ENCODE assay signal across 9 cellular contexts in genomic region chr16:89324056-89325010, GRCh38.
DNase-seq lines count a peak whose midpoint lies in the region; TF ChIP-seq lines count a peak whose summit lies in the region.
"Had no signal": no experiment of that assay in that cellular context is flagged by ENCODE, and none has a peak within 500 bp of the region (broad histone marks: within the 10 kb centered on the region; RNA-seq: fewer than 3 reads in every experiment).

No MANE protein-coding gene starts in this region.

- no TSS peak for BruUV-seq in MCF 10A (replicated peaks; lab: Mats Ljungman, UMichigan)

- H3K27me3 ChIP-seq in breast epithelium (no peaks in the 10 kb centered on the region), endodermal cell (ENCODE audit: control insufficient read depth, insufficient read depth, low read length, poor library complexity, severe bottlenecking) (no peaks in the 10 kb centered on the region)

- H3K27ac Mint-ChIP-seq in MCF 10A (ENCODE audit: low read depth, unreplicated experiment) (peak overlapping the region; percentile 71), endodermal cell (peak overlapping the region; percentile 92)

- H3K36me3 Mint-ChIP-seq in MCF 10A (ENCODE audit: insufficient read depth, unreplicated experiment), result peaks cover 45% of the 10 kb centered on the region
- peaks cover 6% of the 10 kb centered on the region for H3K36me3 Mint-ChIP-seq in endodermal cell (ENCODE audit: low read depth)

- H3K36me3 ChIP-seq in breast epithelium (no peaks in the 10 kb centered on the region), endodermal cell (ENCODE audit: control insufficient read depth, insufficient read depth, low read length) (peaks cover 2% of the 10 kb centered on the region)

- no peak overlapping the region for H3K9ac ChIP-seq in endodermal cell (ENCODE audit: extremely low read depth, low read length, poor library complexity, severe bottlenecking)

- DNase-seq in MCF 10A (ENCODE audit: unreplicated experiment), result no peak
- no peak for DNase-seq in breast epithelium (ENCODE audit: low spot score in 2 of 2)
- no peak for DNase-seq in RWPE1 (ENCODE audit: low spot score)
- no peak for DNase-seq in endodermal cell
- DNase-seq in stimulated activated CD4-positive, alpha-beta T cell treated with anti-CD3 and anti-CD28 coated beads, Interleukin-12 subunit alpha, Interleukin-12 subunit beta, amount 100 ng/mL, for 48 hours (ENCODE audit: low read depth in 2 of 3, low spot score in 1 of 3), result peak; percentile 56 to 73 (median 58)
- DNase-seq in cortex of kidney (lab: John Stamatoyannopoulos, UW), result no peak
- DNase-seq in RPMI8226, result no peak
- no peak for DNase-seq in middle frontal gyrus (ENCODE audit: extremely low spot score, low spot score)
- DNase-seq: DND-41 had no signal

- no peaks in the 10 kb centered on the region for H3K9me3 Mint-ChIP-seq in MCF 10A (ENCODE audit: unreplicated experiment)
- no peaks in the 10 kb centered on the region for H3K9me3 Mint-ChIP-seq in endodermal cell

- TF ChIP-seq POLR2A in breast epithelium (IDR thresholded peaks at IDR 0.05), result no peak

- intact Hi-C loops in MCF 10A (cut with micrococcal nuclease), result no loop called here
- intact Hi-C loops in breast epithelium (cut with DNase I; ENCODE audit: low total_unique reads), result no loop called here

- H3K4me3 Mint-ChIP-seq in MCF 10A (ENCODE audit: unreplicated experiment) (no peak overlapping the region), endodermal cell (no peak overlapping the region)

- H3K27ac ChIP-seq in breast epithelium, result peak overlapping the region in 1 of 2 donors; percentile 21
- peak overlapping the region; percentile 97 for H3K27ac ChIP-seq in RWPE1
- no peak overlapping the region for H3K27ac ChIP-seq in endodermal cell (ENCODE audit: low read depth, low read length)

- peaks cover 72% of the 10 kb centered on the region for H3K4me1 Mint-ChIP-seq in MCF 10A (ENCODE audit: insufficient read depth, unreplicated experiment)
- H3K4me1 Mint-ChIP-seq in endodermal cell, result peaks cover 58% of the 10 kb centered on the region

- H3K9me3 ChIP-seq in breast epithelium, result no peaks in the 10 kb centered on the region
- no peaks in the 10 kb centered on the region for H3K9me3 ChIP-seq in endodermal cell (ENCODE audit: control insufficient read depth, low read length)

- peaks cover 18 to 36% of the 10 kb centered on the region in 2 donors for H3K4me1 ChIP-seq in breast epithelium
- peaks cover 22% of the 10 kb centered on the region for H3K4me1 ChIP-seq in endodermal cell (ENCODE audit: control insufficient read depth, insufficient read depth, low read length)

- 94 to 97% methylated on average over 21 to 32 of the region's 32 CpGs for WGBS in endodermal cell (ENCODE audit: insufficient coverage in 1 of 2, insufficient read length in 1 of 2), 2 experiments

- H3K4me3 ChIP-seq in breast epithelium, result no peak overlapping the region
- H3K4me3 ChIP-seq in endodermal cell (ENCODE audit: low read length), result no peak overlapping the region

- TF ChIP-seq CTCF in MCF 10A (IDR thresholded peaks at IDR 0.05; ENCODE audit: unreplicated experiment) (no peak), breast epithelium (IDR thresholded peaks at IDR 0.05) (no peak), RWPE1 (conservative IDR thresholded peaks at IDR 0.05; ENCODE audit: low read depth) (no peak), endodermal cell (conservative IDR thresholded peaks at IDR 0.05) (no peak)

- POLR2A ChIA-PET in MCF 10A (lab: Yijun Ruan, JAX), result interaction anchor here (4.6 kb wide), 1 partner anchor 12 kb away, joined by 27 read pairs; no protein-coding TSS in a partner anchor
- POLR2A ChIA-PET in RWPE1 (lab: Yijun Ruan, JAX; ENCODE audit: low non-redundant PET), result no interaction called here

- H3K27me3 Mint-ChIP-seq in MCF 10A (ENCODE audit: insufficient read depth, unreplicated experiment) (no peaks in the 10 kb centered on the region), endodermal cell (ENCODE audit: insufficient read depth) (no peaks in the 10 kb centered on the region)

- CTCF ChIA-PET in MCF 10A (lab: Yijun Ruan, JAX) (interaction anchor here (0.7 kb wide), 1 partner anchor 11 kb away, joined by 3 read pairs; no protein-coding TSS in a partner anchor), RWPE1 (lab: Yijun Ruan, JAX) (interaction anchor here (0.7 kb wide), 2 partner anchors 185 to 219 kb away, joined by 3 read pairs; no protein-coding TSS in a partner anchor)

Comparison
In these comparisons a context has a peak if more than half of its experiments do, and no peak if none do; other contexts are left out.
1. DNase-seq: peak in stimulated activated CD4-positive, alpha-beta T cell treated with anti-CD3 and anti-CD28 coated beads, Interleukin-12 subunit alpha, Interleukin-12 subunit beta, amount 100 ng/mL, for 48 hours (3 of 3); none in MCF 10A (single experiment), breast epithelium (0 of 2), RWPE1 (single experiment), endodermal cell (single experiment), cortex of kidney (single experiment), RPMI8226 (single experiment) and middle frontal gyrus (single experiment).